ENCODE assay signal across 13 cellular contexts in genomic region chr9:129138144-129138462, GRCh38. TPM values are rescaled to one million over a fixed set of nuclear protein-coding genes. Genes with fewer than 3 reads are reported as not detected.
A peak's percentile ranks its signal among the peaks of the same experiment; 100 is the strongest.
DNase-seq lines count a peak whose midpoint lies in the region; ATAC-seq, FAIRE-seq and TF ChIP-seq lines count a peak whose summit lies in the region.
"Had no signal": no experiment of that assay in that cellular context is flagged by ENCODE, and none has a peak within 500 bp of the region (broad histone marks: within the 10 kb centered on the region; RNA-seq: fewer than 3 reads in every experiment).

No MANE protein-coding gene starts in this region.

- H3K36me3 ChIP-seq in astrocyte (ENCODE audit: insufficient read depth, low read length) (peaks cover 3% of the 10 kb centered on the region), lung (ENCODE audit: control insufficient read depth in 2 of 2, insufficient read depth in 2 of 2, low read length in 2 of 2) (peaks cover 9 to 34% of the 10 kb centered on the region in 2 donors), stomach smooth muscle (ENCODE audit: control insufficient read depth in 2 of 2, insufficient read depth in 2 of 2, low read length in 2 of 2) (peaks cover 18 to 26% of the 10 kb centered on the region in 2 donors)

- H3K9ac ChIP-seq in astrocyte (ENCODE audit: low read length) (peak overlapping the region; percentile 97), stomach smooth muscle (ENCODE audit: low read length in 2 of 2) (peak overlapping the region; percentile 68 to 99)

- DNase-seq in astrocyte (ENCODE audit: low read depth): no peak
- DNase-seq in lung (ENCODE audit: low spot score): no peak
- DNase-seq in CD14-positive monocyte (ENCODE audit: low spot score): no peak
- DNase-seq in naive thymus-derived CD8-positive, alpha-beta T cell: no peak
- no peak for DNase-seq in COLO668 (lab: John Stamatoyannopoulos, UW; ENCODE audit: unreplicated experiment)
- DNase-seq in NCI-H1105 treated with DMSO at 0.1 percent for 48 hours (lab: John Stamatoyannopoulos, UW): no peak
- DNase-seq: activated CD4-positive, CD25-positive, alpha-beta regulatory T cell treated with anti-CD3 and anti-CD28 coated beads, Interleukin-2, amount 50 U/mL, for 72 hours; activated effector memory CD4-positive, alpha-beta T cell treated with Interleukin-2 at 50 U/mL for 16 hours; COR-L47; MM.1S; small intestine had no signal

- H3K27me3 Mint-ChIP-seq in astrocyte (ENCODE audit: low read depth, unreplicated experiment) (no peaks in the 10 kb centered on the region), CD14-positive monocyte (ENCODE audit: low read depth in 3 of 3) (no peaks in the 10 kb centered on the region)
- H3K27me3 Mint-ChIP-seq in naive thymus-derived CD8-positive, alpha-beta T cell: no peaks in the 10 kb centered on the region

- peak overlapping the region; percentile 5 for H3K27ac Mint-ChIP-seq in astrocyte (ENCODE audit: unreplicated experiment)
- H3K27ac Mint-ChIP-seq in CD14-positive monocyte: peak overlapping the region in 3 of 7 donors; percentile 16 to 60 (median 51)
- no peak overlapping the region for H3K27ac Mint-ChIP-seq in naive thymus-derived CD8-positive, alpha-beta T cell

- 87 to 92% methylated on average over 9 of the region's 9 CpGs for WGBS in lung, 2 donors

- H3K4me1 Mint-ChIP-seq in astrocyte (ENCODE audit: low read depth, unreplicated experiment): peaks cover 42% of the 10 kb centered on the region
- H3K4me1 Mint-ChIP-seq in CD14-positive monocyte: peaks cover 39% of the 10 kb centered on the region
- H3K4me1 Mint-ChIP-seq in naive thymus-derived CD8-positive, alpha-beta T cell: peaks cover 16 to 37% (median 36%) of the 10 kb centered on the region in 4 donors

- POLR2A ChIA-PET in naive thymus-derived CD8-positive, alpha-beta T cell (lab: Charles Lee): interaction anchor here (1.1 to 6.0 kb wide), 3 partner anchors 36 to 487 kb away, joined by 3 to 38 read pairs (median 25); partner anchors contain the start of gene NTMT1

- FAIRE-seq in astrocyte (lab: Jason Lieb, UNC): no peak
- FAIRE-seq: small intestine had no signal

- H3K9me3 Mint-ChIP-seq in astrocyte (ENCODE audit: unreplicated experiment): no peaks in the 10 kb centered on the region
- H3K9me3 Mint-ChIP-seq in CD14-positive monocyte: no peaks in the 10 kb centered on the region
- H3K9me3 Mint-ChIP-seq in naive thymus-derived CD8-positive, alpha-beta T cell: no peaks in the 10 kb centered on the region

- TF ChIP-seq CTCF in C4-2B (conservative IDR thresholded peaks at IDR 0.05) (no peak), astrocyte (IDR thresholded peaks at IDR 0.05; ENCODE audit: insufficient read depth, low read depth, low read length) (no peak), lung (IDR thresholded peaks at IDR 0.05; ENCODE audit: control extremely low read depth, extremely low read depth) (no peak), CD14-positive monocyte (IDR thresholded peaks at IDR 0.05) (no peak)

- H3K36me3 Mint-ChIP-seq in astrocyte (ENCODE audit: low read depth, unreplicated experiment): peaks cover 5% of the 10 kb centered on the region
- H3K36me3 Mint-ChIP-seq in CD14-positive monocyte: peaks cover 50 to 72% of the 10 kb centered on the region in 2 donors
- peaks cover 0 to 37% (median 10%) of the 10 kb centered on the region in 3 donors for H3K36me3 Mint-ChIP-seq in naive thymus-derived CD8-positive, alpha-beta T cell

- no peaks in the 10 kb centered on the region for H4K20me1 ChIP-seq in astrocyte (ENCODE audit: insufficient read depth, low read length)

- H3K4me3 Mint-ChIP-seq in astrocyte (ENCODE audit: unreplicated experiment) (no peak overlapping the region), CD14-positive monocyte (no peak overlapping the region)
- H3K4me3 Mint-ChIP-seq in naive thymus-derived CD8-positive, alpha-beta T cell: peak overlapping the region in 2 of 10 donors; percentile 22 to 23

- no peak for ATAC-seq in lung (ENCODE audit: insufficient read depth, low FRiP score)
- no peak for ATAC-seq in naive thymus-derived CD8-positive, alpha-beta T cell

- H3K27me3 ChIP-seq in astrocyte (ENCODE audit: insufficient read depth, low read length): no peaks in the 10 kb centered on the region
- H3K27me3 ChIP-seq in lung (ENCODE audit: control insufficient read depth, insufficient read depth): no peaks in the 10 kb centered on the region
- H3K27me3 ChIP-seq in stomach smooth muscle (ENCODE audit: control insufficient read depth in 1 of 2, insufficient read depth in 2 of 2, low read length in 2 of 2): no peaks in the 10 kb centered on the region

- no peak overlapping the region for H3K4me3 ChIP-seq in astrocyte (ENCODE audit: insufficient read depth, low read depth, low read length)
- H3K4me3 ChIP-seq in lung: no peak overlapping the region
- H3K4me3 ChIP-seq in stomach smooth muscle (ENCODE audit: low read length in 2 of 2): no peak overlapping the region

- H3K9me3 ChIP-seq in astrocyte (ENCODE audit: insufficient read depth, low read depth, low read length) (no peaks in the 10 kb centered on the region), lung (ENCODE audit: control insufficient read depth in 2 of 2, insufficient read depth in 1 of 2, low read length in 1 of 2) (no peaks in the 10 kb centered on the region), stomach smooth muscle (ENCODE audit: control insufficient read depth in 2 of 2, low read length in 2 of 2) (no peaks in the 10 kb centered on the region)

- H3K4me2 ChIP-seq in astrocyte (ENCODE audit: low read length): no peak overlapping the region

- no peak overlapping the region for H2AFZ ChIP-seq in astrocyte (ENCODE audit: low read depth, low read length)

- intact Hi-C loops in CD14-positive monocyte (cut with micrococcal nuclease): loop anchor here (5.0 to 10.0 kb wide), 3 partner anchors 39 to 647 kb away; partner anchors contain the start of gene IER5L (in 1 of the 2)

- H3K27ac ChIP-seq in C4-2B (peak overlapping the region; percentile 100; the same call in 1 of the 2 replicates), astrocyte (ENCODE audit: low read depth, low read length) (no peak overlapping the region), lung (ENCODE audit: low read depth in 1 of 2, low read length in 1 of 2) (peak overlapping the region; percentile 100), stomach smooth muscle (ENCODE audit: low read length) (peak overlapping the region; percentile 100)

- peaks cover 48% of the 10 kb centered on the region for H3K4me1 ChIP-seq in astrocyte (ENCODE audit: insufficient read depth, low read length)
- peaks cover 7 to 19% of the 10 kb centered on the region in 2 donors for H3K4me1 ChIP-seq in lung (ENCODE audit: control insufficient read depth in 2 of 2, insufficient read depth in 2 of 2, low read length in 2 of 2)
- H3K4me1 ChIP-seq in stomach smooth muscle (ENCODE audit: control insufficient read depth, insufficient read depth, low read length): peaks cover 52% of the 10 kb centered on the region

- H3K79me2 ChIP-seq in astrocyte (ENCODE audit: insufficient read depth, low read length): peaks cover 13% of the 10 kb centered on the region

RNA-seq across cellular contexts. Expression of gene PTPA, which starts 26.9 kb away (rescaled TPM):
- 122 and 134 TPM in 2 replicates for total RNA-seq in astrocyte
- total RNA-seq in lung: 100 to 1,000 TPM in 1 of 2 donors, 10 to 100 TPM in 1; 62.5 to 145 TPM
- 100 to 1,000 TPM; 103 to 130 TPM for polyA plus RNA-seq in lung
- polyA plus RNA-seq in CD14-positive monocyte: 10 to 100 TPM; 11.7 to 12.4 TPM
- total RNA-seq in naive thymus-derived CD8-positive, alpha-beta T cell: 10 to 100 TPM; 59.7 to 60.6 TPM
- polyA plus RNA-seq in naive thymus-derived CD8-positive, alpha-beta T cell: 10 to 100 TPM; 13.7 to 15.5 (median 14.2) TPM

RNA-seq across cellular contexts. Expression of gene CRAT, which starts 27.5 kb away (rescaled TPM):
- total RNA-seq in astrocyte (21.2 and 25.3 TPM in 2 replicates), lung (10 to 100 TPM; 14.5 to 26.0 TPM)
- polyA plus RNA-seq in lung (10 to 100 TPM; 10.4 to 18.6 TPM), CD14-positive monocyte (10 to 100 TPM; 12.2 to 15.0 TPM)
- 10 to 100 TPM; 10.9 to 11.3 TPM for total RNA-seq in naive thymus-derived CD8-positive, alpha-beta T cell
- polyA plus RNA-seq in naive thymus-derived CD8-positive, alpha-beta T cell: 10 to 100 TPM; 10.7 to 15.5 (median 11.9) TPM

RNA-seq across cellular contexts. Expression of gene IER5L, which starts 40.0 kb away (rescaled TPM):
- total RNA-seq in astrocyte (47.0 and 55.0 TPM in 2 replicates), lung (10 to 100 TPM; 23.5 to 24.7 TPM)
- polyA plus RNA-seq in lung (10 to 100 TPM; 12.6 to 31.5 TPM), CD14-positive monocyte (under 1 TPM; 0.36 to 0.79 TPM)
- 1 to 10 TPM; 7.5 to 8.8 TPM for total RNA-seq in naive thymus-derived CD8-positive, alpha-beta T cell
- under 1 TPM in 2 of 3 donors, not detected in 1; 0.05 to 0.49 TPM for polyA plus RNA-seq in naive thymus-derived CD8-positive, alpha-beta T cell

RNA-seq across cellular contexts. Expression of gene DOLPP1, which starts 57.2 kb away (rescaled TPM):
- total RNA-seq in astrocyte (14.9 and 17.9 TPM in 2 replicates), lung (10 to 100 TPM in 1 of 2 donors, 1 to 10 TPM in 1; 7.0 to 17.6 TPM)
- polyA plus RNA-seq in lung (10 to 100 TPM in 1 of 2 donors, 1 to 10 TPM in 1; 7.8 to 12.2 TPM), CD14-positive monocyte (1 to 10 TPM; 5.4 to 5.9 TPM)
- 10 to 100 TPM in 1 of 2 experiments, 1 to 10 TPM in 1; 9.5 to 11.1 TPM for total RNA-seq in naive thymus-derived CD8-positive, alpha-beta T cell
- polyA plus RNA-seq in naive thymus-derived CD8-positive, alpha-beta T cell: 1 to 10 TPM; 5.7 to 7.9 (median 7.1) TPM
